Comparison of ENCODE assay signal across 10 cellular contexts in the genomic region with DNA sequence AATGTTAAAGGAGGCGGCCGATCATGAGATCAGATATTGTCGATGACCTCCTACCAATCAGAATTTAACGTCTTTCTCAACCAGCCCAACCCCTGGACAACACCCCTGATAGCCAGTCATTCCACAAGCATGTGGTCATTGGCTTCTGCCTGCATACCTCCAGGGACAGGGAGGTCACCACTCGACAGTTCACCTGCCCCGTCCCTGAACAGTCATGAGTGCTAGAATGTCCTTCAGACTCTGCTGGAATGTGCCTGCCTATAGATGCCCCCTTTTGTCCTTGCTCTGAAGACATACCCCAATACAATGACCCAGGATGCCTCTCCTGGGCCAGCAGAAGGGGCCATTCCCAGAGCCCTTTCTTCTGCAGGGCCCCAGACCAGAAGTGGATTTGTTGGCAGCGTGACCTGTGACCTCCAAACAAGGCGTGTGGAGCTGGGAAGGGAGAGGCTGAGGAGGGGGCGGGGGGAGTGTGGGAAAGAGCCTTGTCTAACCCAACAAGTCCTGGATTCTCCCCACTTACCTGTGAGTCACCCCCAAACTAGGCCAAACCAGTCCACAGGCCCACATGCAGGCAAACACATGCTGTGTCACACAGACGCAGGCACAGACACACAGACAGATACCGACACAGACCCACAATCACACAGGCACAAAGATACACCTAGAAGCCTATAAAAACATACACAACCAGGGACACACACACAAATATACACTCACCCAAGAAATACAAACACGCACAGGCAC. TPM values are rescaled to one million over a fixed set of nuclear protein-coding genes. Genes with fewer than 3 reads are reported as not detected.
DNase-seq lines count a peak whose midpoint lies in the region; ATAC-seq, FAIRE-seq and TF ChIP-seq lines count a peak whose summit lies in the region.
"Had no signal": no experiment of that assay in that cellular context is flagged by ENCODE, and none has a peak within 500 bp of the region (broad histone marks: within the 10 kb centered on the region; RNA-seq: fewer than 3 reads in every experiment).

No MANE protein-coding gene starts in this region.

- H3K36me3 ChIP-seq in HUES64 (ENCODE audit: insufficient read depth, low read length) (no peaks in the 10 kb centered on the region), endodermal cell (ENCODE audit: control insufficient read depth, insufficient read depth, low read length) (no peaks in the 10 kb centered on the region), small intestine (ENCODE audit: control insufficient read depth in 2 of 2, insufficient read depth in 2 of 2, low read length in 2 of 2) (peaks cover 0 to 1% of the 10 kb centered on the region in 2 donors)

- FAIRE-seq in small intestine (lab: Jason Lieb, UNC), result no peak

- H3K4me3 ChIP-seq in HUES64 (ENCODE audit: low read length) (no peak overlapping the region), endodermal cell (ENCODE audit: low read length) (no peak overlapping the region), small intestine (ENCODE audit: low read depth in 1 of 2, low read length in 2 of 2) (peak overlapping the region in 1 of 2 donors; percentile 49)

- H3K27ac ChIP-seq in HUES64 (ENCODE audit: low read depth, low read length) (peak overlapping the region; percentile 88), endodermal cell (ENCODE audit: low read depth, low read length) (peak overlapping the region; percentile 89), small intestine (ENCODE audit: low read depth in 1 of 2, low read length in 1 of 2) (peak overlapping the region; percentile 0 to 92)

- peak overlapping the region; percentile 90 for H3K27ac Mint-ChIP-seq in endodermal cell
- H3K27ac Mint-ChIP-seq: activated naive CD8-positive, alpha-beta T cell had no signal

- H3K4me1 Mint-ChIP-seq in endodermal cell, result peaks cover 25% of the 10 kb centered on the region

- no peak for TF ChIP-seq CTCF in endodermal cell (conservative IDR thresholded peaks at IDR 0.05)

- DNase-seq in endodermal cell (no peak), small intestine (peak; percentile 85), AML-193 (lab: John Stamatoyannopoulos, UW) (no peak), NCI-H510A (lab: John Stamatoyannopoulos, UW) (no peak)
- DNase-seq: midbrain; NK-92 treated with Interleukin-12 subunit alpha and Interleukin-12 subunit beta, amount 100 ng/mL, for 24 hours; stimulated activated CD4-positive, alpha-beta T cell treated with anti-CD3 and anti-CD28 coated beads, Interleukin-15, amount 100 ng/mL, for 24 hours had no signal

- no peaks in the 10 kb centered on the region for H3K36me3 Mint-ChIP-seq in endodermal cell (ENCODE audit: low read depth)
- H3K36me3 Mint-ChIP-seq: activated naive CD8-positive, alpha-beta T cell had no signal

- H3K4me1 ChIP-seq in HUES64 (ENCODE audit: insufficient read depth, low read length) (peaks cover 23% of the 10 kb centered on the region), endodermal cell (ENCODE audit: control insufficient read depth, insufficient read depth, low read length) (peaks cover 14% of the 10 kb centered on the region), small intestine (ENCODE audit: control insufficient read depth in 2 of 2, insufficient read depth in 1 of 2, low read depth in 1 of 2, low read length in 1 of 2) (peaks cover 7 to 9% of the 10 kb centered on the region in 2 donors)

- peak overlapping the region; percentile 56; the same call in 1 of the 2 replicates for H3K9ac ChIP-seq in HUES64 (ENCODE audit: low read depth, low read length)
- peak overlapping the region; percentile 63 for H3K9ac ChIP-seq in endodermal cell (ENCODE audit: extremely low read depth, low read length, poor library complexity, severe bottlenecking)

- 80% methylated on average over 12 of the region's 12 CpGs for WGBS in HUES64
- WGBS in endodermal cell (ENCODE audit: insufficient coverage in 1 of 2, insufficient read length in 1 of 2), 2 experiments, result 80 to 84% methylated on average over 8 to 12 of the region's 12 CpGs
- 56 to 79% (median 71%) methylated on average over 11 to 12 of the region's 12 CpGs for WGBS in small intestine, 3 donors

- H3K9me3 ChIP-seq in HUES64 (ENCODE audit: insufficient read depth, low read depth, low read length), result no peaks in the 10 kb centered on the region
- H3K9me3 ChIP-seq in endodermal cell (ENCODE audit: control insufficient read depth, low read length), result no peaks in the 10 kb centered on the region
- no peaks in the 10 kb centered on the region for H3K9me3 ChIP-seq in small intestine (ENCODE audit: control insufficient read depth, low read depth)

- ATAC-seq in GM19023 (IDR thresholded peaks at IDR 0.05; ENCODE audit: unreplicated experiment), result no peak

- no peaks in the 10 kb centered on the region for H3K9me3 Mint-ChIP-seq in endodermal cell

- H3K4me3 Mint-ChIP-seq in endodermal cell, result no peak overlapping the region
- H3K4me3 Mint-ChIP-seq: activated naive CD8-positive, alpha-beta T cell had no signal

- no peaks in the 10 kb centered on the region for H3K27me3 Mint-ChIP-seq in endodermal cell (ENCODE audit: insufficient read depth)
- H3K27me3 Mint-ChIP-seq: activated naive CD8-positive, alpha-beta T cell had no signal

- H3K27me3 ChIP-seq in HUES64 (ENCODE audit: insufficient read depth, low read length), result no peaks in the 10 kb centered on the region
- H3K27me3 ChIP-seq in endodermal cell (ENCODE audit: control insufficient read depth, insufficient read depth, low read length, poor library complexity, severe bottlenecking), result no peaks in the 10 kb centered on the region
- no peaks in the 10 kb centered on the region for H3K27me3 ChIP-seq in small intestine (ENCODE audit: control insufficient read depth in 2 of 2, insufficient read depth in 2 of 2, low read length in 2 of 2)

RNA-seq across cellular contexts. Expression of a gene that starts 2.2 kb away (rescaled TPM):
- polyA plus RNA-seq in HUES64 (2013, experiment 1 of 2), result 8.4 TPM
- polyA plus RNA-seq in HUES64 (2013, experiment 2 of 2), result 7.9 TPM
- 10 to 100 TPM in 1 of 2 donors, 1 to 10 TPM in 1; 9.0 to 15.1 TPM for total RNA-seq in endodermal cell
- polyA plus RNA-seq in endodermal cell (2013, experiment 1 of 2), result 5.9 TPM
- 4.4 TPM for polyA plus RNA-seq in endodermal cell (2013, experiment 2 of 2)
- polyA plus RNA-seq in small intestine, result 100 to 1,000 TPM in 2 of 3 donors, 1 to 10 TPM in 1; 6.7 to 267 (median 121) TPM

RNA-seq across cellular contexts. Expression of a gene that starts 20.8 kb away (rescaled TPM):
- polyA plus RNA-seq in HUES64 (2013, experiment 1 of 2), result not detected
- not detected for polyA plus RNA-seq in HUES64 (2013, experiment 2 of 2)
- not detected for total RNA-seq in endodermal cell
- polyA plus RNA-seq in endodermal cell (2013, experiment 1 of 2), result not detected
- polyA plus RNA-seq in endodermal cell (2013, experiment 2 of 2), result not detected
- under 1 TPM in 1 of 3 donors, not detected in 2; 0.07 TPM for polyA plus RNA-seq in small intestine

RNA-seq across cellular contexts. Expression of a gene that starts 34.0 kb away (rescaled TPM):
- polyA plus RNA-seq in HUES64 (2013, experiment 1 of 2), result 1.1 TPM
- polyA plus RNA-seq in HUES64 (2013, experiment 2 of 2), result 2.3 TPM
- total RNA-seq in endodermal cell, result 1 to 10 TPM; 3.7 to 4.4 TPM
- polyA plus RNA-seq in endodermal cell (2013, experiment 1 of 2), result 0.82 TPM
- polyA plus RNA-seq in endodermal cell (2013, experiment 2 of 2), result not detected
- 100 to 1,000 TPM in 1 of 3 donors, 10 to 100 TPM in 2; 31.1 to 116 (median 42.5) TPM for polyA plus RNA-seq in small intestine

RNA-seq across cellular contexts. Expression of a gene that starts 45.3 kb away (rescaled TPM):
- polyA plus RNA-seq in HUES64 (2013, experiment 1 of 2), result 7.6 TPM
- 7.3 TPM for polyA plus RNA-seq in HUES64 (2013, experiment 2 of 2)
- total RNA-seq in endodermal cell, result 10 to 100 TPM; 24.3 to 30.3 TPM
- 18.5 TPM for polyA plus RNA-seq in endodermal cell (2013, experiment 1 of 2)
- 19.1 TPM for polyA plus RNA-seq in endodermal cell (2013, experiment 2 of 2)
- polyA plus RNA-seq in small intestine, result 10 to 100 TPM in 1 of 3 donors, 1 to 10 TPM in 2; 1.1 to 20.2 (median 2.7) TPM

RNA-seq across cellular contexts. Expression of a gene that starts 58.9 kb away (rescaled TPM):
- polyA plus RNA-seq in HUES64 (2013, experiment 1 of 2), result 552 TPM
- polyA plus RNA-seq in HUES64 (2013, experiment 2 of 2), result 531 TPM
- 1,000 to 10,000 TPM in 1 of 2 donors, 100 to 1,000 TPM in 1; 867 to 1,041 TPM for total RNA-seq in endodermal cell
- 195 TPM for polyA plus RNA-seq in endodermal cell (2013, experiment 1 of 2)
- 199 TPM for polyA plus RNA-seq in endodermal cell (2013, experiment 2 of 2)
- not detected for polyA plus RNA-seq in small intestine
